Comparison of ENCODE assay signal across 8 cellular contexts in the genomic region with DNA sequence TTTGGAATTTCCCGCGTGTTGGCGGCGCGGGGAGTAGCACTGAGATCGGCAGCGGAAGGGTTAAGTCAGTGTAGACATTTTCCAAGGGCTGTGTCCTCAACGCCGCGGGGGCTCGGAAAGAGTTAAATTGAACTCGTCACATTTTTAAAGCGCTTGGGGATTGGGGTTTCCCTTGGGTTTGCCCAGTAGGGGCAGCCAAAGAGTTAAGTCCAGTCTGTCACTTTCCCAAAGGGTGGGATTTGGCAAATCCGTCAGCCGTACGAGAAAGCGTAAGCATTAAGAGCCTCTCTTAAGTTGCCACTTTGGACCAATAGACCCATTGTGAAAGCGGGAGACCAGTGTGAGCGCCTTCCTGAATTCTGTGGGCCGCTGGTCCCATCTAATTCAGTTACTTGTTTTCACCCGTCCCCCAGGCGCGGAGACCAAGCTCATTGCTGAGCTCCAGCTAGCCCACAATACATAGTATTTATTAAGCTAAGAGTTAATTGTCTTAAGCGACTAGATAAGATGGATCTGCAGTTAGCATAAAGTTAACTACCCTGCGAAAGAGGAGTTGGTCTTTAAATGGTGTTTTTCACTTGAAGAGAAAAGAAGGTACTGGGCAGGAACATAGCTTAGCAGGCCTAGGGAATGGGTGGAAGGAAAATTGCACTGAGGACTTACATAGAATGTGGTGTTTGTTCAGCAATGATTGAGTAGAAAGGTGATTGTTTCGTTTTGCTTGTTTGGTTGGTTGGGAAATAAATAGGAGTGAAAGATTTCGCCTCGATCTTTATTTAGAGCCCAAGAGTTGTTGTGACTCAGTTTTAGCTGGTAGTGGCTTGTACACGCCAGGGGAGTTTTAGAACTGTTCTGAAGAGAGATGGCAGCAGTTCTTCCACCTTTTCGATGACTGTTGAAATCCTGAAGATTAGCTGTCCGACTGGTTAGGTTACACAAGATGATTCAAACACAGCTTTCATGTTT. TPM values are rescaled to one million over a fixed set of nuclear protein-coding genes. Genes with fewer than 3 reads are reported as not detected.
DNase-seq lines count a peak whose midpoint lies in the region; ATAC-seq and TF ChIP-seq lines count a peak whose summit lies in the region.

No MANE protein-coding gene starts in this region.

- H3K27ac Mint-ChIP-seq in IgD-negative memory B cell: peak overlapping the region; percentile 61 to 97 (median 96)

- ATAC-seq in GM21423 (IDR thresholded peaks at IDR 0.05; ENCODE audit: unreplicated experiment) (peak; percentile 5), lower lobe of right lung (peak; percentile 86 to 87)

- intact Hi-C loops in lower lobe of right lung (cut with DNase I): no loop called here
- intact Hi-C loops in stomach (cut with DNase I; ENCODE audit: low total_unique reads): loop anchor here (10.0 kb wide), 1 partner anchor 62 kb away; a partner anchor contains a TSS

- H3K4me3 Mint-ChIP-seq in IgD-negative memory B cell: peak overlapping the region; percentile 86 to 97 (median 94)

- peaks cover 0 to 2% (median 0%) of the 10 kb centered on the region in 3 donors for H3K9me3 Mint-ChIP-seq in IgD-negative memory B cell

- no peaks in the 10 kb centered on the region for H3K27me3 Mint-ChIP-seq in IgD-negative memory B cell

- H3K27ac ChIP-seq in effector memory CD4-positive, alpha-beta T cell (ENCODE audit: insufficient read depth, low read length, poor library complexity, severe bottlenecking): peak overlapping the region; percentile 92
- peak overlapping the region; percentile 97 for H3K27ac ChIP-seq in lower lobe of right lung
- peak overlapping the region; percentile 88 to 97 (median 94) for H3K27ac ChIP-seq in stomach

- no peaks in the 10 kb centered on the region for H3K27me3 ChIP-seq in effector memory CD4-positive, alpha-beta T cell (replicated peaks; ENCODE audit: control insufficient read depth, insufficient read depth, low read length, poor library complexity, severe bottlenecking)
- H3K27me3 ChIP-seq in lower lobe of right lung (ENCODE audit: low read depth) (no peaks in the 10 kb centered on the region), stomach (no peaks in the 10 kb centered on the region)

- WGBS in stomach, 5 donors: 1 to 4% (median 3%) methylated on average over 24 to 31 of the region's 31 CpGs

- no peak for TF ChIP-seq POLR2A in stomach (IDR thresholded peaks at IDR 0.05)

- peaks cover 4% of the 10 kb centered on the region for H3K36me3 ChIP-seq in effector memory CD4-positive, alpha-beta T cell (ENCODE audit: control insufficient read depth, insufficient read depth, low read length)
- H3K36me3 ChIP-seq in lower lobe of right lung (peaks cover 4% of the 10 kb centered on the region), stomach (no peaks in the 10 kb centered on the region)

- peaks cover 1% of the 10 kb centered on the region for H3K36me3 Mint-ChIP-seq in IgD-negative memory B cell

- no peak for TF ChIP-seq EP300 in stomach (IDR thresholded peaks at IDR 0.05)

- H3K4me3 ChIP-seq in effector memory CD4-positive, alpha-beta T cell (ENCODE audit: insufficient read depth, low read depth, low read length, poor library complexity, severe bottlenecking): peak overlapping the region; percentile 99
- H3K4me3 ChIP-seq in lower lobe of right lung (peak overlapping the region; percentile 100), stomach (peak overlapping the region; percentile 99 to 100 (median 100))

- TF ChIP-seq CTCF in lower lobe of right lung (IDR thresholded peaks at IDR 0.05) (no peak), stomach (IDR thresholded peaks at IDR 0.05) (no peak)

- DNase-seq in Caki2 (ENCODE audit: low read depth): peak; percentile 11
- DNase-seq in activated CD4-positive, alpha-beta T cell treated with anti-CD3 and anti-CD28 coated beads, Interleukin-2, amount 50 U/mL, for 1 hour: peak; percentile 25
- DNase-seq in effector memory CD4-positive, alpha-beta T cell: peak; percentile 13 to 27 (median 16)
- peak; percentile 52 for DNase-seq in lower lobe of right lung
- DNase-seq in stomach: peak; percentile 36
- no peak for DNase-seq in OCI-M2 (lab: John Stamatoyannopoulos, UW; ENCODE audit: unreplicated experiment)

- peaks cover 27 to 35% (median 28%) of the 10 kb centered on the region in 3 donors for H3K4me1 Mint-ChIP-seq in IgD-negative memory B cell

- no peaks in the 10 kb centered on the region for H3K9me3 ChIP-seq in effector memory CD4-positive, alpha-beta T cell (ENCODE audit: control insufficient read depth, low read length)
- H3K9me3 ChIP-seq in lower lobe of right lung (no peaks in the 10 kb centered on the region), stomach (no peaks in the 10 kb centered on the region)

- in situ Hi-C loops in Caki2 (cut with HindIII; ENCODE audit: low pct_unique_long_range_greater_than_20kb, low sequenced_read_pairs): no loop called here

- no peaks in the 10 kb centered on the region for H3K4me1 ChIP-seq in effector memory CD4-positive, alpha-beta T cell (ENCODE audit: control insufficient read depth, insufficient read depth, low read length, poor library complexity, severe bottlenecking)
- H3K4me1 ChIP-seq in lower lobe of right lung: peaks cover 52% of the 10 kb centered on the region
- H3K4me1 ChIP-seq in stomach: peaks cover 16 to 55% (median 38%) of the 10 kb centered on the region in 4 donors

RNA-seq across cellular contexts. Expression of a gene that starts 0.9 kb away (rescaled TPM):
- 36.5 and 39.9 TPM in 2 replicates for total RNA-seq in Caki2 (2014; rRNA removed; shearing (Covaris generic); ENCODE audit: low replicate concordance)
- polyA plus RNA-seq in IgD-negative memory B cell (43.4 TPM), stomach (10 to 100 TPM; 23.6 to 28.6 (median 24.0) TPM)
- total RNA-seq in lower lobe of right lung (90.6 TPM), stomach (10 to 100 TPM; 14.8 to 73.6 (median 43.2) TPM)
